ENCODE assay signal across 19 cellular contexts in genomic region chr22:39017596-39018365, GRCh38. TPM values are rescaled to one million over a fixed set of nuclear protein-coding genes. Genes with fewer than 3 reads are reported as not detected.
DNase-seq lines count a peak whose midpoint lies in the region; ATAC-seq and TF ChIP-seq lines count a peak whose summit lies in the region.
"Had no signal": no experiment of that assay in that cellular context is flagged by ENCODE, and none has a peak within 500 bp of the region (broad histone marks: within the 10 kb centered on the region; RNA-seq: fewer than 3 reads in every experiment).

No MANE protein-coding gene starts in this region.

- H3K4me3 Mint-ChIP-seq in activated T-cell treated with anti-CD3 and anti-CD28 coated beads, Interleukin-2, amount 50 U/mL, for 24 hours: no peak overlapping the region
- H3K4me3 Mint-ChIP-seq in activated T-cell treated with anti-CD3 and anti-CD28 coated beads, Interleukin-2, amount 50 U/mL, for 72 hours: peak overlapping the region in 1 of 2 donors; percentile 13
- H3K4me3 Mint-ChIP-seq in activated B cell treated with CpG ODN at 0.5 μM for 24 hours: no peak overlapping the region
- peak overlapping the region; percentile 98 for H3K4me3 Mint-ChIP-seq in stimulated activated effector memory CD8-positive, alpha-beta T cell treated with anti-CD3 and anti-CD28 coated beads, Interleukin-12 subunit alpha, Interleukin-12 subunit beta, amount 100 ng/mL, for 72 hours

- H3K9me3 ChIP-seq in iPS-18a (ENCODE audit: control insufficient read depth, low read depth, low read length): no peaks in the 10 kb centered on the region
- H3K9me3 ChIP-seq: A549, HAP-1, pancreas, transverse colon had no signal

- intact Hi-C loops in activated B cell treated with CpG ODN at 0.5 μM for 24 hours (cut with micrococcal nuclease): no loop called here

- H3K36me3 ChIP-seq in iPS-18a (ENCODE audit: control insufficient read depth, low read depth, low read length): no peaks in the 10 kb centered on the region
- H3K36me3 ChIP-seq: HAP-1, pancreas, transverse colon had no signal

- no peaks in the 10 kb centered on the region for H3K27me3 Mint-ChIP-seq in activated T-cell treated with anti-CD3 and anti-CD28 coated beads, Interleukin-2, amount 50 U/mL, for 24 hours
- H3K27me3 Mint-ChIP-seq in activated T-cell treated with anti-CD3 and anti-CD28 coated beads, Interleukin-2, amount 50 U/mL, for 72 hours (ENCODE audit: low read depth): no peaks in the 10 kb centered on the region
- H3K27me3 Mint-ChIP-seq in activated B cell treated with CpG ODN at 0.5 μM for 24 hours: no peaks in the 10 kb centered on the region

- CTCF ChIA-PET in activated B cell treated with CpG ODN at 0.5 μM for 24 hours (lab: Charles Lee) (no interaction called here), HEK293T (lab: Yijun Ruan, JAX) (no interaction called here)

- peak overlapping the region; percentile 48 for H3K27ac ChIP-seq in iPS-18a (ENCODE audit: low read length)
- H3K27ac ChIP-seq: A549, pancreas, transverse colon had no signal

- no peaks in the 10 kb centered on the region for H3K9me3 Mint-ChIP-seq in activated T-cell treated with anti-CD3 and anti-CD28 coated beads, Interleukin-2, amount 50 U/mL, for 24 hours
- no peaks in the 10 kb centered on the region for H3K9me3 Mint-ChIP-seq in activated T-cell treated with anti-CD3 and anti-CD28 coated beads, Interleukin-2, amount 50 U/mL, for 72 hours
- H3K9me3 Mint-ChIP-seq in activated B cell treated with CpG ODN at 0.5 μM for 24 hours: no peaks in the 10 kb centered on the region
- no peaks in the 10 kb centered on the region for H3K9me3 Mint-ChIP-seq in stimulated activated effector memory CD8-positive, alpha-beta T cell treated with anti-CD3 and anti-CD28 coated beads, Interleukin-12 subunit alpha, Interleukin-12 subunit beta, amount 100 ng/mL, for 72 hours

- DNase-seq in activated T-cell treated with anti-CD3 and anti-CD28 coated beads, Interleukin-2, amount 50 U/mL, for 24 hours: no peak
- no peak for DNase-seq in activated T-cell treated with anti-CD3 and anti-CD28 coated beads, Interleukin-2, amount 50 U/mL, for 72 hours
- DNase-seq in activated B cell treated with CpG ODN at 0.5 μM for 24 hours: no peak
- no peak for DNase-seq in stimulated activated effector memory CD8-positive, alpha-beta T cell treated with anti-CD3 and anti-CD28 coated beads, Interleukin-12 subunit alpha, Interleukin-12 subunit beta, amount 100 ng/mL, for 72 hours (ENCODE audit: low spot score in 2 of 2)
- no peak for DNase-seq in HEK293T (ENCODE audit: extremely low spot score)
- DNase-seq in stimulated activated CD4-positive, alpha-beta T cell treated with anti-CD3 and anti-CD28 coated beads, Interleukin-2, amount 100 ng/mL, for 48 hours: no peak
- DNase-seq: anterior cingulate cortex; EL; foreskin melanocyte; IMR-90; NCI-H1092 treated with DMSO at 0.1 percent for 48 hours; NCI-H2171 treated with DMSO at 0.1 percent for 48 hours; pancreas; stimulated activated CD4-positive, alpha-beta T cell treated with anti-CD3 and anti-CD28 coated beads, Interleukin-4, amount 100 ng/mL, for 24 hours; transverse colon had no signal

- H3K4me1 ChIP-seq in iPS-18a (ENCODE audit: control insufficient read depth, low read depth, low read length): peaks cover 46% of the 10 kb centered on the region
- H3K4me1 ChIP-seq: pancreas had no signal

- H3K36me3 Mint-ChIP-seq in activated T-cell treated with anti-CD3 and anti-CD28 coated beads, Interleukin-2, amount 50 U/mL, for 24 hours (ENCODE audit: low read depth): peaks cover 57% of the 10 kb centered on the region
- peaks cover 6 to 24% of the 10 kb centered on the region in 2 donors for H3K36me3 Mint-ChIP-seq in activated T-cell treated with anti-CD3 and anti-CD28 coated beads, Interleukin-2, amount 50 U/mL, for 72 hours (ENCODE audit: insufficient read depth in 2 of 2)
- peaks cover 44% of the 10 kb centered on the region for H3K36me3 Mint-ChIP-seq in activated B cell treated with CpG ODN at 0.5 μM for 24 hours (ENCODE audit: low read depth)
- H3K36me3 Mint-ChIP-seq in stimulated activated effector memory CD8-positive, alpha-beta T cell treated with anti-CD3 and anti-CD28 coated beads, Interleukin-12 subunit alpha, Interleukin-12 subunit beta, amount 100 ng/mL, for 72 hours: peaks cover 92% of the 10 kb centered on the region

- peaks cover 64% of the 10 kb centered on the region for H3K4me1 Mint-ChIP-seq in activated T-cell treated with anti-CD3 and anti-CD28 coated beads, Interleukin-2, amount 50 U/mL, for 24 hours (ENCODE audit: low read depth)
- peaks cover 76% of the 10 kb centered on the region for H3K4me1 Mint-ChIP-seq in activated T-cell treated with anti-CD3 and anti-CD28 coated beads, Interleukin-2, amount 50 U/mL, for 72 hours (ENCODE audit: low read depth)
- H3K4me1 Mint-ChIP-seq in activated B cell treated with CpG ODN at 0.5 μM for 24 hours: peaks cover 62% of the 10 kb centered on the region
- peaks cover 44% of the 10 kb centered on the region for H3K4me1 Mint-ChIP-seq in stimulated activated effector memory CD8-positive, alpha-beta T cell treated with anti-CD3 and anti-CD28 coated beads, Interleukin-12 subunit alpha, Interleukin-12 subunit beta, amount 100 ng/mL, for 72 hours

- POLR2A ChIA-PET in activated B cell treated with CpG ODN at 0.5 μM for 24 hours (lab: Charles Lee) (no interaction called here), HEK293T (lab: Yijun Ruan, JAX) (no interaction called here)

- H3K27me3 ChIP-seq in iPS-18a (ENCODE audit: control insufficient read depth, insufficient read depth, low read length): no peaks in the 10 kb centered on the region
- H3K27me3 ChIP-seq: pancreas, transverse colon had no signal

- no peak for ATAC-seq in activated T-cell treated with anti-CD3 and anti-CD28 coated beads, Interleukin-2, amount 50 U/mL, for 72 hours (replicated peaks in 1 of 2)
- no peak for ATAC-seq in activated B cell treated with CpG ODN at 0.5 μM for 24 hours (ENCODE audit: low read depth)
- no peak for ATAC-seq in stimulated activated effector memory CD8-positive, alpha-beta T cell treated with anti-CD3 and anti-CD28 coated beads, Interleukin-12 subunit alpha, Interleukin-12 subunit beta, amount 100 ng/mL, for 72 hours
- no peak for ATAC-seq in HG02642 (IDR thresholded peaks at IDR 0.05; ENCODE audit: poor library complexity, unreplicated experiment)
- ATAC-seq: A549, pancreas had no signal

- peak overlapping the region; percentile 57 for H3K4me3 ChIP-seq in iPS-18a (ENCODE audit: low read length)
- H3K4me3 ChIP-seq: A549, HAP-1, pancreas, transverse colon had no signal

- peak overlapping the region; percentile 57 for H3K9ac ChIP-seq in iPS-18a (ENCODE audit: low read length)

- no peak for TF ChIP-seq CTCF in activated B cell treated with CpG ODN at 0.5 μM for 24 hours (IDR thresholded peaks at IDR 0.05)

- H3K27ac Mint-ChIP-seq in activated T-cell treated with anti-CD3 and anti-CD28 coated beads, Interleukin-2, amount 50 U/mL, for 24 hours: peak overlapping the region; percentile 69
- H3K27ac Mint-ChIP-seq in activated T-cell treated with anti-CD3 and anti-CD28 coated beads, Interleukin-2, amount 50 U/mL, for 72 hours: no peak overlapping the region
- H3K27ac Mint-ChIP-seq in activated B cell treated with CpG ODN at 0.5 μM for 24 hours: peak overlapping the region; percentile 72
- H3K27ac Mint-ChIP-seq in stimulated activated effector memory CD8-positive, alpha-beta T cell treated with anti-CD3 and anti-CD28 coated beads, Interleukin-12 subunit alpha, Interleukin-12 subunit beta, amount 100 ng/mL, for 72 hours: peak overlapping the region; percentile 85

TF ChIP-seq in HEK293T, 16 proteins besides CTCF, POLR2A, EP300 and RAD21:
- TF ChIP-seq FOXK2 (IDR thresholded peaks at IDR 0.05) (no peak), BHLHE40 (IDR thresholded peaks at IDR 0.05; ENCODE audit: borderline replicate concordance) (no peak), SP1 (IDR thresholded peaks at IDR 0.05) (no peak), ARNT (IDR thresholded peaks at IDR 0.05) (no peak), ZNF384 (IDR thresholded peaks at IDR 0.05) (no peak), CTBP1 (IDR thresholded peaks at IDR 0.05; ENCODE audit: borderline replicate concordance) (no peak), FOXM1 (IDR thresholded peaks at IDR 0.05; ENCODE audit: borderline replicate concordance) (no peak), ELF4 (IDR thresholded peaks at IDR 0.05) (no peak), L3MBTL2 (conservative IDR thresholded peaks at IDR 0.05) (no peak), SUZ12 (IDR thresholded peaks at IDR 0.05) (no peak), LEF1 (IDR thresholded peaks at IDR 0.05; ENCODE audit: borderline replicate concordance) (no peak), NFRKB (IDR thresholded peaks at IDR 0.05) (no peak), FOXA1 (IDR thresholded peaks at IDR 0.05) (no peak), TARDBP (IDR thresholded peaks at IDR 0.05) (no peak)
- TF ChIP-seq, protein P1, sequence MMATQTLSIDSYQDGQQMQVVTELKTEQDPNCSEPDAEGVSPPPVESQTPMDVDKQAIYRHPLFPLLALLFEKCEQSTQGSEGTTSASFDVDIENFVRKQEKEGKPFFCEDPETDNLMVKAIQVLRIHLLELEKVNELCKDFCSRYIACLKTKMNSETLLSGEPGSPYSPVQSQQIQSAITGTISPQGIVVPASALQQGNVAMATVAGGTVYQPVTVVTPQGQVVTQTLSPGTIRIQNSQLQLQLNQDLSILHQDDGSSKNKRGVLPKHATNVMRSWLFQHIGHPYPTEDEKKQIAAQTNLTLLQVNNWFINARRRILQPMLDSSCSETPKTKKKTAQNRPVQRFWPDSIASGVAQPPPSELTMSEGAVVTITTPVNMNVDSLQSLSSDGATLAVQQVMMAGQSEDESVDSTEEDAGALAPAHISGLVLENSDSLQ (IDR thresholded peaks at IDR 0.05): no peak

RNA-seq across cellular contexts. Expression of gene APOBEC3D, which starts 3.1 kb away (rescaled TPM):
- total RNA-seq in activated T-cell treated with anti-CD3 and anti-CD28 coated beads, Interleukin-2, amount 50 U/mL, for 72 hours: 10 to 100 TPM; 33.9 to 43.0 TPM
- 42.6 and 52.9 TPM in 2 replicates for total RNA-seq in activated B cell treated with CpG ODN at 0.5 μM for 24 hours

RNA-seq across cellular contexts. Expression of gene APOBEC3C, which starts 3.7 kb away (rescaled TPM):
- 100 to 1,000 TPM; 143 to 147 TPM for total RNA-seq in activated T-cell treated with anti-CD3 and anti-CD28 coated beads, Interleukin-2, amount 50 U/mL, for 72 hours
- 173 and 179 TPM in 2 replicates for total RNA-seq in activated B cell treated with CpG ODN at 0.5 μM for 24 hours

RNA-seq across cellular contexts. Expression of gene APOBEC3F, which starts 22.9 kb away (rescaled TPM):
- 10 to 100 TPM; 44.8 to 49.0 TPM for total RNA-seq in activated T-cell treated with anti-CD3 and anti-CD28 coated beads, Interleukin-2, amount 50 U/mL, for 72 hours
- 75.6 and 82.4 TPM in 2 replicates for total RNA-seq in activated B cell treated with CpG ODN at 0.5 μM for 24 hours

RNA-seq across cellular contexts. Expression of gene APOBEC3B, which starts 35.6 kb away (rescaled TPM):
- 10 to 100 TPM; 27.1 to 44.7 TPM for total RNA-seq in activated T-cell treated with anti-CD3 and anti-CD28 coated beads, Interleukin-2, amount 50 U/mL, for 72 hours
- 8.0 TPM in 2 replicates for total RNA-seq in activated B cell treated with CpG ODN at 0.5 μM for 24 hours

RNA-seq across cellular contexts. Expression of gene APOBEC3G, which starts 59.3 kb away (rescaled TPM):
- 100 to 1,000 TPM in 1 of 2 donors, 10 to 100 TPM in 1; 77.8 to 115 TPM for total RNA-seq in activated T-cell treated with anti-CD3 and anti-CD28 coated beads, Interleukin-2, amount 50 U/mL, for 72 hours
- 145 and 152 TPM in 2 replicates for total RNA-seq in activated B cell treated with CpG ODN at 0.5 μM for 24 hours
